In the genomic region with DNA sequence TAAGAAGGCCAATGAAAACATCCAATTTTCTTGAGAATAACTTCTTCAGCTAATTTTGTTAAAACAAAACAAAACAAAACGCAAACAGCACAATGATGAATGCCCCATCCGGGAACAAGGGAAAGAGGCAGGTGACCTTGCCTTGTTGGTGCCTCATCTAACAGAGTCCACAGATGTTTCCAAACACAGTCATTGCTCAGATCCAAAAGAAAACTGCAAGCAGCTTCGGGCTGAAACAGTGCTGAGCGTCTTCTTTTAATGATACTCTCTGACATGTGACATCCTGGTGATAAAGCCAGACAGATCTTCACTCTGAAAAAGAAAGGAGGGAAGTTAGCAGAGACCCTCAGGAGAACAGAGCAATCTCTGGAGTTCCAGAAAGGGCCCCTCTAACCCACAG, we compare ENCODE assay signal across 24 cellular contexts.
"Had no signal": no experiment of that assay in that cellular context is flagged by ENCODE, and none has a peak within 500 bp of the region (broad histone marks: within the 10 kb centered on the region; RNA-seq: fewer than 3 reads in every experiment).

No MANE protein-coding gene starts in this region.

- H3K9me3 Mint-ChIP-seq: natural killer cell treated with Interleukin-12 subunit alpha and Interleukin-12 subunit beta and Interleukin-15 and Interleukin-18, amount 100 ng/mL, for 72 hours; type B pancreatic cell had no signal

- FAIRE-seq: colon, keratinocyte had no signal

- H3K9ac ChIP-seq: neural progenitor cell, parathyroid adenoma had no signal

- H3K4me3 ChIP-seq: gastroesophageal sphincter, left lung, lung, neural progenitor cell, prostate gland, sigmoid colon, skin epidermis, suprapubic skin, thyroid gland, uterus had no signal

- H3K4me1 ChIP-seq: parathyroid adenoma, thyroid gland, uterus had no signal

- H3K27ac Mint-ChIP-seq: natural killer cell treated with Interleukin-12 subunit alpha and Interleukin-12 subunit beta and Interleukin-15 and Interleukin-18, amount 100 ng/mL, for 72 hours; neural progenitor cell; type B pancreatic cell had no signal

- H3K9me3 ChIP-seq: gastroesophageal sphincter, left lung, prostate gland, suprapubic skin, thyroid gland, uterus had no signal

- ATAC-seq: left lung; natural killer cell treated with Interleukin-12 subunit alpha and Interleukin-12 subunit beta and Interleukin-15 and Interleukin-18, amount 100 ng/mL, for 72 hours had no signal

- H3K36me3 ChIP-seq: prostate gland, uterus had no signal

- H3K27me3 Mint-ChIP-seq: natural killer cell treated with Interleukin-12 subunit alpha and Interleukin-12 subunit beta and Interleukin-15 and Interleukin-18, amount 100 ng/mL, for 72 hours; type B pancreatic cell had no signal

- H3K27ac ChIP-seq: gastroesophageal sphincter, left lung, neural progenitor cell, parathyroid adenoma, prostate gland, sigmoid colon, skin epidermis, suprapubic skin, thyroid gland, uterus had no signal

- H3K27me3 ChIP-seq: gastroesophageal sphincter, left lung, neural progenitor cell, sigmoid colon, suprapubic skin, thyroid gland, uterus had no signal

- H3K36me3 Mint-ChIP-seq: natural killer cell treated with Interleukin-12 subunit alpha and Interleukin-12 subunit beta and Interleukin-15 and Interleukin-18, amount 100 ng/mL, for 72 hours had no signal

- DNase-seq: cerebellar nuclear complex; dermis blood vessel endothelial cell; glutamatergic neuron; left lung; mesenchymal stem cell; midbrain; occipital lobe; retina; sigmoid colon; stimulated activated CD4-positive, alpha-beta T cell treated with anti-CD3 and anti-CD28 coated beads, Interleukin-2, amount 100 ng/mL, for 48 hours; stimulated activated naive CD4-positive, alpha-beta T cell treated with Interleukin-2 at 50 U/mL for 16 hours; thyroid gland; uterus had no signal

- H3K4me3 Mint-ChIP-seq: natural killer cell treated with Interleukin-12 subunit alpha and Interleukin-12 subunit beta and Interleukin-15 and Interleukin-18, amount 100 ng/mL, for 72 hours; neural progenitor cell; type B pancreatic cell had no signal
